Comparison of ENCODE assay signal across 28 cellular contexts in the genomic region with DNA sequence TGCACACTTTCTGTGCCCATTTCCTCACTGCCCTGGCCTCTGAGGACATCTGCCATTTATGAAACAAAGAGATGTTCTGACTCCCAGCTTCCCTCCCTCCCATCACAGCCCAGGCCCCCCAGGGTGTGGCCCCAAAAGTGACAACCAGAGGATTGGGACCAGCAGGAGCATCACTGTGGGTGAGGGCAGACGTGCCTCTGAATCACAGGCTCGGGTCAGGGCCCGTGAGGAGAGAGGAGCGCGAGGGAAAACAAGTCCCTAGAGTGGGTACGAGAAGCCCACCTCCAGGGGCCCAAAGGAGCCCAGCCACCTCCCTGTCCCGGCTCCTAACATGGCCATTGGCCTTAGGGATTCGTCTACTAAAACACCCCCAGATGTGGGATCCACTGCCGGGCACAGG.
"Had no signal": no experiment of that assay in that cellular context is flagged by ENCODE, and none has a peak within 500 bp of the region (broad histone marks: within the 10 kb centered on the region; RNA-seq: fewer than 3 reads in every experiment).

No MANE protein-coding gene starts in this region.

- H3K27ac Mint-ChIP-seq: activated B cell treated with CpG ODN at 0.5 μM for 24 hours; activated CD8-positive, alpha-beta memory T cell treated with anti-CD3 and anti-CD28 coated beads, Interleukin-2, amount 10 ng/mL, durations not matched to agents 7 days and 5 days; activated CD8-positive, alpha-beta T cell treated with anti-CD3 and anti-CD28 coated beads for 36 hours; activated naive CD4-positive, alpha-beta T cell treated with anti-CD3 and anti-CD28 coated beads, Interleukin-2, amount 10 ng/mL, durations not matched to agents 7 days and 5 days; activated naive CD4-positive, alpha-beta T cell treated with anti-CD3 and anti-CD28 coated beads, Interleukin-2, amount 50 U/mL, for 72 hours; activated naive CD8-positive, alpha-beta T cell treated with anti-CD3 and anti-CD28 coated beads, Interleukin-2, amount 10 ng/mL, durations not matched to agents 7 days and 5 days; activated T-cell treated with anti-CD3 and anti-CD28 coated beads, Interleukin-2, amount 50 U/mL, for 24 hours; activated T-cell treated with anti-CD3 and anti-CD28 coated beads, Interleukin-2, amount 50 U/mL, for 72 hours; effector memory CD8-positive, alpha-beta T cell; T-cell; T-helper 1 cell treated with Interleukin-12 subunit alpha and Interleukin-12 subunit beta and Interleukin-4 antibody, amounts not matched to agents 30 μg/mL and 1 μg/mL, for 36 hours had no signal

- H3K9me3 Mint-ChIP-seq: activated B cell treated with CpG ODN at 0.5 μM for 24 hours; activated CD8-positive, alpha-beta T cell treated with anti-CD3 and anti-CD28 coated beads for 36 hours; activated naive CD4-positive, alpha-beta T cell treated with anti-CD3 and anti-CD28 coated beads, Interleukin-2, amount 10 ng/mL, durations not matched to agents 7 days and 5 days; activated naive CD4-positive, alpha-beta T cell treated with anti-CD3 and anti-CD28 coated beads, Interleukin-2, amount 50 U/mL, for 72 hours; activated naive CD8-positive, alpha-beta T cell treated with anti-CD3 and anti-CD28 coated beads, Interleukin-2, amount 10 ng/mL, durations not matched to agents 7 days and 5 days; activated T-cell treated with anti-CD3 and anti-CD28 coated beads, Interleukin-2, amount 50 U/mL, for 72 hours; central memory CD8-positive, alpha-beta T cell; effector memory CD8-positive, alpha-beta T cell; T-cell; T-helper 1 cell treated with Interleukin-12 subunit alpha and Interleukin-12 subunit beta and Interleukin-4 antibody, amounts not matched to agents 30 μg/mL and 1 μg/mL, for 36 hours had no signal

- H3K4me3 Mint-ChIP-seq: activated B cell treated with CpG ODN at 0.5 μM for 24 hours; activated CD8-positive, alpha-beta memory T cell treated with anti-CD3 and anti-CD28 coated beads, Interleukin-2, amount 10 ng/mL, durations not matched to agents 7 days and 5 days; activated CD8-positive, alpha-beta T cell treated with anti-CD3 and anti-CD28 coated beads for 36 hours; activated naive CD4-positive, alpha-beta T cell treated with anti-CD3 and anti-CD28 coated beads, Interleukin-2, amount 10 ng/mL, durations not matched to agents 7 days and 5 days; activated naive CD8-positive, alpha-beta T cell treated with anti-CD3 and anti-CD28 coated beads, Interleukin-2, amount 10 ng/mL, durations not matched to agents 7 days and 5 days; activated T-cell treated with anti-CD3 and anti-CD28 coated beads, Interleukin-2, amount 50 U/mL, for 24 hours; activated T-cell treated with anti-CD3 and anti-CD28 coated beads, Interleukin-2, amount 50 U/mL, for 72 hours; central memory CD8-positive, alpha-beta T cell; effector memory CD8-positive, alpha-beta T cell; T-cell; T-helper 1 cell treated with Interleukin-12 subunit alpha and Interleukin-12 subunit beta and Interleukin-4 antibody, amounts not matched to agents 30 μg/mL and 1 μg/mL, for 36 hours had no signal

- ATAC-seq: activated CD8-positive, alpha-beta memory T cell treated with anti-CD3 and anti-CD28 coated beads, Interleukin-2, amount 10 ng/mL, durations not matched to agents 7 days and 5 days; activated CD8-positive, alpha-beta T cell treated with anti-CD3 and anti-CD28 coated beads for 36 hours; effector memory CD8-positive, alpha-beta T cell; gastroesophageal sphincter; T-cell had no signal

- H3K36me3 Mint-ChIP-seq: activated CD8-positive, alpha-beta memory T cell treated with anti-CD3 and anti-CD28 coated beads, Interleukin-2, amount 10 ng/mL, durations not matched to agents 7 days and 5 days; activated naive CD4-positive, alpha-beta T cell treated with anti-CD3 and anti-CD28 coated beads, Interleukin-2, amount 10 ng/mL, durations not matched to agents 7 days and 5 days; activated naive CD4-positive, alpha-beta T cell treated with anti-CD3 and anti-CD28 coated beads, Interleukin-2, amount 50 U/mL, for 72 hours; activated naive CD8-positive, alpha-beta T cell treated with anti-CD3 and anti-CD28 coated beads, Interleukin-2, amount 10 ng/mL, durations not matched to agents 7 days and 5 days; T-cell had no signal

- H3K4me1 Mint-ChIP-seq: activated B cell treated with CpG ODN at 0.5 μM for 24 hours; activated CD8-positive, alpha-beta memory T cell treated with anti-CD3 and anti-CD28 coated beads, Interleukin-2, amount 10 ng/mL, durations not matched to agents 7 days and 5 days; activated naive CD4-positive, alpha-beta T cell treated with anti-CD3 and anti-CD28 coated beads, Interleukin-2, amount 10 ng/mL, durations not matched to agents 7 days and 5 days; central memory CD8-positive, alpha-beta T cell; T-cell had no signal

- DNase-seq: activated B cell treated with CpG ODN at 0.5 μM for 24 hours; activated CD4-positive, alpha-beta T cell treated with anti-CD3 and anti-CD28 coated beads for 48 hours; activated CD4-positive, alpha-beta T cell treated with anti-CD3 and anti-CD28 coated beads, Interleukin-2, amount 50 U/mL, for 1 hour; activated CD8-positive, alpha-beta memory T cell treated with anti-CD3 and anti-CD28 coated beads, Interleukin-2, amount 10 ng/mL, durations not matched to agents 7 days and 5 days; activated CD8-positive, alpha-beta memory T cell treated with anti-CD3 and anti-CD28 coated beads, Interleukin-2, amount 50 U/mL, for 48 hours; activated CD8-positive, alpha-beta T cell treated with anti-CD3 and anti-CD28 coated beads for 36 hours; activated gamma-delta T cell; activated naive CD4-positive, alpha-beta T cell; activated naive CD4-positive, alpha-beta T cell treated with anti-CD3 and anti-CD28 coated beads, Interleukin-2, amount 10 ng/mL, durations not matched to agents 7 days and 5 days; activated naive CD8-positive, alpha-beta T cell treated with anti-CD3 and anti-CD28 coated beads, Interleukin-2, amount 10 ng/mL, durations not matched to agents 7 days and 5 days; activated T-cell treated with anti-CD3 and anti-CD28 coated beads for 4 hours; activated T-cell treated with anti-CD3 and anti-CD28 coated beads, Interleukin-2, amount 50 U/mL, for 24 hours; brain microvascular endothelial cell; cortex of kidney; dermis blood vessel endothelial cell; effector CD4-positive, alpha-beta T cell; effector memory CD8-positive, alpha-beta T cell; esophagus squamous epithelium; foreskin melanocyte; SW 1271; T-cell; T1000; WERI-Rb-1 had no signal
